ENCODE assay signal across 8 cellular contexts in genomic region chr6:31739639-31740396, GRCh38. TPM values are rescaled to one million over a fixed set of nuclear protein-coding genes. Genes with fewer than 3 reads are reported as not detected.
DNase-seq lines count a peak whose midpoint lies in the region; ATAC-seq and TF ChIP-seq lines count a peak whose summit lies in the region.

Gene MSH5 (plus strand): TSS chr6:31740005. CDS start chr6:31740467, 462 bp downstream.

- CTCF ChIA-PET in CD8-positive, alpha-beta T cell (lab: Charles Lee): interaction anchor here (0.6 to 4.9 kb wide), 5 partner anchors 11 to 126 kb away, joined by 3 to 41 read pairs (median 15); partner anchors contain the start of gene DDAH2

- no peaks in the 10 kb centered on the region for H3K27me3 ChIP-seq in CD8-positive, alpha-beta T cell (ENCODE audit: insufficient read depth, low read length)
- H3K27me3 ChIP-seq in HL-60 (ENCODE audit: insufficient read depth, poor library complexity, severe bottlenecking): no peaks in the 10 kb centered on the region
- no peaks in the 10 kb centered on the region for H3K27me3 ChIP-seq in effector memory CD4-positive, alpha-beta T cell (replicated peaks; ENCODE audit: control insufficient read depth, insufficient read depth, low read length, poor library complexity, severe bottlenecking)

- peak; percentile 86 for ATAC-seq in CD8-positive, alpha-beta T cell
- peak; percentile 80 for ATAC-seq in GM19455 (IDR thresholded peaks at IDR 0.05; ENCODE audit: unreplicated experiment)

- H3K9me3 ChIP-seq in CD8-positive, alpha-beta T cell (ENCODE audit: low read length): no peaks in the 10 kb centered on the region
- H3K9me3 ChIP-seq in effector memory CD4-positive, alpha-beta T cell (ENCODE audit: control insufficient read depth, low read length): no peaks in the 10 kb centered on the region

- intact Hi-C loops in CD8-positive, alpha-beta T cell (cut with DNase I, micrococcal nuclease): loop anchor here (1.0 to 10.0 kb wide), 13 partner anchors 32 to 865 kb away; partner anchors contain the start of genes DDX39B (in 2 of the 2), ABHD16A (in 1 of the 2), ATP6V1G2 (in 1 of the 2) and CSNK2B (in 1 of the 2)

- H3K36me3 ChIP-seq in CD8-positive, alpha-beta T cell (ENCODE audit: insufficient read depth, low read length): no peaks in the 10 kb centered on the region
- H3K36me3 ChIP-seq in effector memory CD4-positive, alpha-beta T cell (ENCODE audit: control insufficient read depth, insufficient read depth, low read length): no peaks in the 10 kb centered on the region

- no peaks in the 10 kb centered on the region for H3K27me3 Mint-ChIP-seq in CD8-positive, alpha-beta T cell (ENCODE audit: low read depth)

- H3K27ac ChIP-seq in CD8-positive, alpha-beta T cell (ENCODE audit: low read depth, low read length): peak within 1 kb of the TSS; percentile 28
- peak within 1 kb of the TSS; percentile 99 for H3K27ac ChIP-seq in HL-60 (replicated peaks)
- H3K27ac ChIP-seq in effector memory CD4-positive, alpha-beta T cell (ENCODE audit: insufficient read depth, low read length, poor library complexity, severe bottlenecking): peak within 1 kb of the TSS; percentile 85

- TF ChIP-seq CTCF in CD8-positive, alpha-beta T cell (IDR thresholded peaks at IDR 0.05): no peak
- TF ChIP-seq CTCF in HL-60 (IDR thresholded peaks at IDR 0.05; ENCODE audit: insufficient read depth, low read length): no peak

- H3K4me3 ChIP-seq in CD8-positive, alpha-beta T cell (ENCODE audit: low read depth, low read length): peak within 1 kb of the TSS; percentile 85
- peak within 1 kb of the TSS; percentile 60 for H3K4me3 ChIP-seq in HL-60 (replicated peaks; ENCODE audit: insufficient read depth, low read length)
- H3K4me3 ChIP-seq in effector memory CD4-positive, alpha-beta T cell (ENCODE audit: insufficient read depth, low read depth, low read length, poor library complexity, severe bottlenecking): peak within 1 kb of the TSS; percentile 86

- POLR2A ChIA-PET in CD8-positive, alpha-beta T cell (lab: Charles Lee): interaction anchor here (0.6 to 3.4 kb wide), 12 partner anchors 12 to 87 kb away, joined by 3 to 16 read pairs (median 5); partner anchors contain the start of genes ABHD16A, BAG6, HSPA1A and HSPA1L

- peak within 1 kb of the TSS; percentile 98 for H3K4me3 Mint-ChIP-seq in CD8-positive, alpha-beta T cell

- DNase-seq in CD8-positive, alpha-beta T cell: peak; percentile 86 to 95 (median 92)
- DNase-seq in HL-60 (ENCODE audit: low read depth in 1 of 2, low spot score in 1 of 2): peak; percentile 99
- peak; percentile 99 for DNase-seq in NK-92 treated with Interleukin-12 subunit alpha and Interleukin-12 subunit beta, amount 100 ng/mL, for 24 hours (lab: John Stamatoyannopoulos, UW)
- peak; percentile 96 for DNase-seq in activated CD8-positive, alpha-beta memory T cell treated with anti-CD3 and anti-CD28 coated beads for 24 hours
- peak; percentile 91 to 94 (median 91) for DNase-seq in effector memory CD4-positive, alpha-beta T cell
- DNase-seq in medulla oblongata (ENCODE audit: extremely low spot score): peak; percentile 99
- DNase-seq in stimulated activated CD4-positive, alpha-beta T cell treated with anti-CD3 and anti-CD28 coated beads, TNF-alpha, amount 100 ng/mL, for 48 hours (ENCODE audit: low read depth in 3 of 3): peak; percentile 92 to 97 (median 94)

- peaks cover 18% of the 10 kb centered on the region for H3K36me3 Mint-ChIP-seq in CD8-positive, alpha-beta T cell

- H3K4me1 ChIP-seq in CD8-positive, alpha-beta T cell (ENCODE audit: insufficient read depth, low read length): peaks cover 43% of the 10 kb centered on the region
- peaks cover 37% of the 10 kb centered on the region for H3K4me1 ChIP-seq in effector memory CD4-positive, alpha-beta T cell (ENCODE audit: control insufficient read depth, insufficient read depth, low read length, poor library complexity, severe bottlenecking)

- peaks cover 56% of the 10 kb centered on the region for H3K4me1 Mint-ChIP-seq in CD8-positive, alpha-beta T cell (ENCODE audit: low read depth)

- peak within 1 kb of the TSS; percentile 90 for H3K27ac Mint-ChIP-seq in CD8-positive, alpha-beta T cell

- H3K9me3 Mint-ChIP-seq in CD8-positive, alpha-beta T cell: no peaks in the 10 kb centered on the region

RNA-seq across cellular contexts. Expression of gene MSH5, which starts in this region (rescaled TPM):
- total RNA-seq in CD8-positive, alpha-beta T cell: 1 to 10 TPM; 7.5 to 8.4 TPM

Comparison
In these comparisons a context has a peak if more than half of its experiments do, and no peak if none do; other contexts are left out.
1. Peak in every context shown above with its lines: DNase-seq, ATAC-seq, H3K4me3 ChIP-seq and H3K27ac ChIP-seq.
2. H3K27ac ChIP-seq: peak in every context shown above with its lines; median percentile 99 in HL-60; 85 in effector memory CD4-positive, alpha-beta T cell; 28 in CD8-positive, alpha-beta T cell.